ENCODE assay signal across 20 cellular contexts in the genomic region with DNA sequence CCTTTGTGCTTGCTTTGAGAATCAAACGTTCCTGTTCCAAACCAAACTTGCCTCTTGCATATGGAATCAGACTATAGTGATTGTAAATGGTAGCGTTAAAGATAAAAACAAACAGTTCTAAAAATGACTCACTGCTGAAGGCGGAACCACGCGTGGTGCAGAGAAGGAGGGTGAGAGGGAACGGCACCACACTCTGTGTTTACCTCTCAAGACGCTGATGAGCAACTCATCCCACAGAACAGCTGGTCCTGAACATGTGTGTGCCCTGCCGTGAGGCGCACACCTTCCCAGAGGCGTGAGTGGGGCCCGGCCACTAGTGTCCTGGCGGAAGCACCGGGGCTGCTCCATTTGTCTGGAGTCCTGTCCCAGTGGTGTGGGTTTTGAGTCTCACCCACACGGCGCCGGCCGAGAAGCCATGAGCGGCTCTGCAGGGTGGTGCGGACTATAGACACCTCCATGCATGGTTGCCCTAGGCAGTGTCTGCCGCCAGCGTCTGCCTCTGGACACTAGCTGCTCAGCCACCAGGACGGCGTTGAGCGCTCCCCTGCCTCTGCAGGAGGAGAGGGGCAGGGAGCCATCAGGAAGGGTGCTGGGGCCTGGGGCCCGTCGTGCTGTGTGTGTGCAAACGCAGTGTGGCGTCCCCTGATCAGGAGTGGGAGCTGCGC. TPM values are rescaled to one million over a fixed set of nuclear protein-coding genes. Genes with fewer than 3 reads are reported as not detected.
DNase-seq lines count a peak whose midpoint lies in the region; ATAC-seq, FAIRE-seq and TF ChIP-seq lines count a peak whose summit lies in the region.
"Had no signal": no experiment of that assay in that cellular context is flagged by ENCODE, and none has a peak within 500 bp of the region (broad histone marks: within the 10 kb centered on the region; RNA-seq: fewer than 3 reads in every experiment).

No MANE protein-coding gene starts in this region.

- FAIRE-seq in astrocyte (lab: Jason Lieb, UNC) = no peak
- FAIRE-seq: colon, small intestine had no signal

- H3K9me2 ChIP-seq in GM23338 (ENCODE audit: insufficient read depth) = no peaks in the 10 kb centered on the region

- H2AFZ ChIP-seq in GM23338 (no peak overlapping the region), astrocyte (ENCODE audit: low read depth, low read length) (no peak overlapping the region), neuronal stem cell (ENCODE audit: low read length) (no peak overlapping the region)
- H2AFZ ChIP-seq: parathyroid adenoma had no signal

- no peak overlapping the region for H4K91ac ChIP-seq in neuronal stem cell (ENCODE audit: low read depth, low read length, poor library complexity)

- H4K20me1 ChIP-seq in GM23338 (replicated peaks; ENCODE audit: insufficient read depth) = no peaks in the 10 kb centered on the region
- H4K20me1 ChIP-seq in astrocyte (ENCODE audit: insufficient read depth, low read length) = no peaks in the 10 kb centered on the region

- no peak overlapping the region for H2BK15ac ChIP-seq in neuronal stem cell (ENCODE audit: low read length)

- H3K18ac ChIP-seq in neuronal stem cell (ENCODE audit: low read length) = peak overlapping the region; percentile 83

- no peaks in the 10 kb centered on the region for H3K27me3 ChIP-seq in GM23338 (ENCODE audit: insufficient read depth)
- no peaks in the 10 kb centered on the region for H3K27me3 ChIP-seq in astrocyte (ENCODE audit: insufficient read depth, low read length)
- no peaks in the 10 kb centered on the region for H3K27me3 ChIP-seq in neuronal stem cell (ENCODE audit: control insufficient read depth in 3 of 3, insufficient read depth in 3 of 3, low read depth in 1 of 3, low read length in 3 of 3)
- H3K27me3 ChIP-seq: gastroesophageal sphincter, uterus had no signal

- WGBS in neuronal stem cell (ENCODE audit: extremely low coverage in 2 of 2, insufficient read length in 2 of 2, insufficient replicate concordance in 1 of 2), 2 donors = no CpG with 5 or more reads among the region's 29 CpGs

- H3K4ac ChIP-seq in neuronal stem cell (ENCODE audit: low read length) = no peak overlapping the region

- no peaks in the 10 kb centered on the region for H3K79me1 ChIP-seq in neuronal stem cell (ENCODE audit: low read depth, low read length)

- H3K4me3 ChIP-seq in GM23338 (no peak overlapping the region), astrocyte (ENCODE audit: insufficient read depth, low read depth, low read length) (no peak overlapping the region), neuronal stem cell (ENCODE audit: low read length in 2 of 2) (no peak overlapping the region)
- H3K4me3 ChIP-seq: gastroesophageal sphincter, left ventricle myocardium inferior, uterus had no signal

- H3K4me3 Mint-ChIP-seq in activated T-cell treated with anti-CD3 and anti-CD28 coated beads, Interleukin-2, amount 50 U/mL, for 24 hours = no peak overlapping the region
- no peak overlapping the region for H3K4me3 Mint-ChIP-seq in GM23338
- H3K4me3 Mint-ChIP-seq in astrocyte (ENCODE audit: unreplicated experiment) = no peak overlapping the region

- no peak for TF ChIP-seq CTCF in GM23338 (conservative IDR thresholded peaks at IDR 0.05; ENCODE audit: low read depth in 2 of 2)
- TF ChIP-seq CTCF in astrocyte (IDR thresholded peaks at IDR 0.05; ENCODE audit: insufficient read depth, low read depth, low read length) = no peak

- peak overlapping the region; percentile 72 for H3K27ac Mint-ChIP-seq in activated T-cell treated with anti-CD3 and anti-CD28 coated beads, Interleukin-2, amount 50 U/mL, for 24 hours
- peak overlapping the region; percentile 50; the same call in 1 of the 2 replicates for H3K27ac Mint-ChIP-seq in GM23338
- no peak overlapping the region for H3K27ac Mint-ChIP-seq in astrocyte (ENCODE audit: unreplicated experiment)

- H3K27ac ChIP-seq in GM23338 (ENCODE audit: low read depth) (no peak overlapping the region), astrocyte (ENCODE audit: low read depth, low read length) (no peak overlapping the region), neuronal stem cell (replicated peaks; ENCODE audit: low read length) (no peak overlapping the region)
- H3K27ac ChIP-seq: left ventricle myocardium inferior, parathyroid adenoma, uterus had no signal

- no peaks in the 10 kb centered on the region for H3F3A ChIP-seq in GM23338 (replicated peaks; ENCODE audit: low read depth)

- H3K36me3 Mint-ChIP-seq in activated T-cell treated with anti-CD3 and anti-CD28 coated beads, Interleukin-2, amount 50 U/mL, for 24 hours (ENCODE audit: low read depth) = peaks cover 94% of the 10 kb centered on the region
- H3K36me3 Mint-ChIP-seq in GM23338 (ENCODE audit: low read depth) (no peaks in the 10 kb centered on the region), astrocyte (ENCODE audit: low read depth, unreplicated experiment) (peaks cover 6% of the 10 kb centered on the region)

- peak overlapping the region; percentile 74 for H2AK5ac ChIP-seq in neuronal stem cell (ENCODE audit: low read depth, low read length)

- no peak for ATAC-seq in GM23338
- ATAC-seq: gastroesophageal sphincter had no signal

- no peaks in the 10 kb centered on the region for H3K9me3 ChIP-seq in astrocyte (ENCODE audit: insufficient read depth, low read depth, low read length)
- no peaks in the 10 kb centered on the region for H3K9me3 ChIP-seq in neuronal stem cell (replicated peaks in 1 of 2; ENCODE audit: control insufficient read depth in 2 of 2, insufficient read depth in 1 of 2, low read depth in 1 of 2, low read length in 2 of 2)
- H3K9me3 ChIP-seq: gastroesophageal sphincter, left ventricle myocardium inferior, uterus had no signal

- H3K14ac ChIP-seq in neuronal stem cell (ENCODE audit: low read length) = peak overlapping the region; percentile 89

- no peak overlapping the region for H2BK120ac ChIP-seq in neuronal stem cell (ENCODE audit: low read depth, low read length)

- H3K36me3 ChIP-seq in GM23338 (ENCODE audit: insufficient read depth) (no peaks in the 10 kb centered on the region), astrocyte (ENCODE audit: insufficient read depth, low read length) (no peaks in the 10 kb centered on the region), neuronal stem cell (replicated peaks in 1 of 2; ENCODE audit: control insufficient read depth in 2 of 2, insufficient read depth in 2 of 2, low read length in 2 of 2) (no peaks in the 10 kb centered on the region)
- H3K36me3 ChIP-seq: uterus had no signal

- no peak overlapping the region for H2BK12ac ChIP-seq in neuronal stem cell (ENCODE audit: low read length)

- DNase-seq in activated T-cell treated with anti-CD3 and anti-CD28 coated beads, Interleukin-2, amount 50 U/mL, for 24 hours = no peak
- no peak for DNase-seq in activated T-cell treated with anti-CD3 and anti-CD28 coated beads, Interleukin-2, amount 50 U/mL, for 48 hours
- no peak for DNase-seq in GM23338 (ENCODE audit: low spot score)
- DNase-seq in astrocyte (ENCODE audit: low read depth) = peak; percentile 36
- no peak for DNase-seq in neuronal stem cell (ENCODE audit: low spot score)
- DNase-seq in inferior parietal cortex (ENCODE audit: extremely low spot score) = no peak
- DNase-seq in HuH-7 (ENCODE audit: low spot score) = no peak
- no peak for DNase-seq in SHP77 treated with DMSO at 0.1 percent for 48 hours (lab: John Stamatoyannopoulos, UW)
- DNase-seq: ACHN; activated CD8-positive, alpha-beta memory T cell treated with anti-CD3 and anti-CD28 coated beads, Interleukin-2, amount 50 U/mL, for 48 hours; amniotic stem cell; DND-41; left ventricle myocardium inferior; NCI-H2081; NCI-H526; small intestine; uterus had no signal

- peaks cover 30% of the 10 kb centered on the region for H3K4me1 Mint-ChIP-seq in activated T-cell treated with anti-CD3 and anti-CD28 coated beads, Interleukin-2, amount 50 U/mL, for 24 hours (ENCODE audit: low read depth)
- peaks cover 12% of the 10 kb centered on the region for H3K4me1 Mint-ChIP-seq in GM23338
- H3K4me1 Mint-ChIP-seq in astrocyte (ENCODE audit: low read depth, unreplicated experiment) = peaks cover 8% of the 10 kb centered on the region

- H4K8ac ChIP-seq in neuronal stem cell (ENCODE audit: low read depth, low read length) = no peak overlapping the region

- H3K79me2 ChIP-seq in GM23338 (replicated peaks; ENCODE audit: insufficient read depth) = no peaks in the 10 kb centered on the region
- H3K79me2 ChIP-seq in astrocyte (ENCODE audit: insufficient read depth, low read length) = no peaks in the 10 kb centered on the region
- H3K79me2 ChIP-seq: parathyroid adenoma had no signal

- no peaks in the 10 kb centered on the region for H3K27me3 Mint-ChIP-seq in activated T-cell treated with anti-CD3 and anti-CD28 coated beads, Interleukin-2, amount 50 U/mL, for 24 hours
- peaks cover 13% of the 10 kb centered on the region for H3K27me3 Mint-ChIP-seq in GM23338 (ENCODE audit: insufficient read depth, low read depth, poor library complexity)
- peaks cover 3% of the 10 kb centered on the region for H3K27me3 Mint-ChIP-seq in astrocyte (ENCODE audit: low read depth, unreplicated experiment)

- no peak overlapping the region for H3K4me2 ChIP-seq in GM23338
- no peak overlapping the region for H3K4me2 ChIP-seq in astrocyte (ENCODE audit: low read length)
- H3K4me2 ChIP-seq in neuronal stem cell (ENCODE audit: insufficient read depth, low read length, poor library complexity, severe bottlenecking) = no peak overlapping the region

- no peaks in the 10 kb centered on the region for H3K9me3 Mint-ChIP-seq in activated T-cell treated with anti-CD3 and anti-CD28 coated beads, Interleukin-2, amount 50 U/mL, for 24 hours
- H3K9me3 Mint-ChIP-seq in GM23338 = no peaks in the 10 kb centered on the region
- H3K9me3 Mint-ChIP-seq in astrocyte (ENCODE audit: unreplicated experiment) = no peaks in the 10 kb centered on the region

- no peak overlapping the region for H2BK5ac ChIP-seq in neuronal stem cell (ENCODE audit: low read length)

- H3K4me1 ChIP-seq in GM23338 (ENCODE audit: insufficient read depth) = no peaks in the 10 kb centered on the region
- peaks cover 4% of the 10 kb centered on the region for H3K4me1 ChIP-seq in astrocyte (ENCODE audit: insufficient read depth, low read length)
- peaks cover 5% of the 10 kb centered on the region in 2 donors for H3K4me1 ChIP-seq in neuronal stem cell (ENCODE audit: control insufficient read depth in 2 of 2, insufficient read depth in 1 of 2, low read depth in 1 of 2, low read length in 2 of 2)
- H3K4me1 ChIP-seq: parathyroid adenoma, uterus had no signal

- no peak overlapping the region for H3K9ac ChIP-seq in astrocyte (ENCODE audit: low read length)
- H3K9ac ChIP-seq in neuronal stem cell (ENCODE audit: low read depth, low read length, poor library complexity) = peak overlapping the region; percentile 55
- H3K9ac ChIP-seq: parathyroid adenoma had no signal

- peak overlapping the region; percentile 89 for H3K23ac ChIP-seq in neuronal stem cell (ENCODE audit: low read depth, low read length, poor library complexity)

TF ChIP-seq in GM23338, 12 proteins besides CTCF, POLR2A, EP300 and RAD21 (continues in another document):
- no peak for TF ChIP-seq POLR2AphosphoS5 (IDR thresholded peaks at IDR 0.05; ENCODE audit: low read depth)
- TF ChIP-seq ZNF114 (CRISPR knock-in tag; IDR thresholded peaks at IDR 0.05) = no peak
- TF ChIP-seq CREB1 (CRISPR knock-in tag; IDR thresholded peaks at IDR 0.05; ENCODE audit: low read depth) = no peak

RNA-seq across cellular contexts. Expression of gene NFATC1, which starts 52.1 kb away (rescaled TPM):
- 5.0 and 6.4 TPM in 2 replicates for total RNA-seq in GM23338 (2014; rRNA removed; shearing (Covaris generic))
- 2.7 and 3.9 TPM in 2 replicates for polyA plus RNA-seq in GM23338 (2016; fragmentation: Nextera tagmentation; extraction: Ambion mirVana)
- 10.6 and 11.0 TPM in 2 replicates for total RNA-seq in astrocyte
- polyA plus RNA-seq in neuronal stem cell (2013, experiment 1 of 2) = 4.7 TPM
- 5.2 TPM for polyA plus RNA-seq in neuronal stem cell (2013, experiment 2 of 2)
